30 cellular contexts compared by ENCODE assay signal in the genomic region with DNA sequence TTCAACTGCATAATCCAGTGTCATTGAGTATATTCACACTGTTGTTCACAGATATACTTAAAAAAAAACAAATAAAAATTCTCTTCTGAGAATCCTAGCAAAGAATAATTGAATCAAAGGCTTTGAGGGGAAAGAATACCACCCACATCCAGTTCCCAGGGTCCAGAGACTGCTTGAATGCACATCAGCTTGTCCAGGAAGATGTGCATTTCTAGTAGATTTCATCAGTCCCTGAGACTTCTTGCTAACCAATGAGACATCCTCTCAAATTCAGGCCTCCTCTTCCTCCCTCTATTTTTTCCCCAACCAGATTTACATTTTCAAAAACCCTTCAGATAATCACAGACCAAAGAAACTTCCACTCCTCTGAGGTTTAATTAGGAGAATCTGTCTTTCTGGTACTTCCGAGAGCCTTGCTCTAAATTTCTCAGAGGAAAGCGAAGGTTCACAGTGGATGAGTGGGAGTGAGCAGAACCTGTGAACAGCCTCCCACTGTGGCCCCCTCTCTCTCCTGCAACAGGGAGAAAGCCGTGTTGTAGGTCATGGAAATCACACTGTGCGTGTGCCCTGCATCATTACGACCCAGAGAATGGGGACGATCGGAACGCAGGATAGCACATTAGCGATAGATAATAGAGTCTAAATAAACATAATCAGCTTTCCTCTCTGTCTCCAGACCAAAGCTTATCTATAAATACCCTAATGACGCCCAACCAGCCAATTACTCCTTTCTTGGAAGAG.
DNase-seq lines count a peak whose midpoint lies in the region; ATAC-seq and TF ChIP-seq lines count a peak whose summit lies in the region.
"Had no signal": no experiment of that assay in that cellular context is flagged by ENCODE, and none has a peak within 500 bp of the region (broad histone marks: within the 10 kb centered on the region; RNA-seq: fewer than 3 reads in every experiment).

No MANE protein-coding gene starts in this region.

- POLR2A ChIA-PET in HEK293 (lab: Yijun Ruan, JAX) = no interaction called here
- POLR2A ChIA-PET in activated CD4-positive, alpha-beta memory T cell treated with anti-CD3 and anti-CD28 coated beads for 36 hours (lab: Charles Lee) = no interaction called here

- TF ChIP-seq CTCF in HEK293 (tag by site-specific recombination; IDR thresholded peaks at IDR 0.05) (no peak), brain (conservative IDR thresholded peaks at IDR 0.05) (no peak), colonic mucosa (IDR thresholded peaks at IDR 0.05) (no peak), upper lobe of left lung (IDR thresholded peaks at IDR 0.05) (no peak)

- H3K27ac Mint-ChIP-seq in brain = peak overlapping the region; percentile 16 to 72 (median 49)
- H3K27ac Mint-ChIP-seq in activated CD4-positive, alpha-beta memory T cell treated with anti-CD3 and anti-CD28 coated beads for 36 hours = no peak overlapping the region
- H3K27ac Mint-ChIP-seq: B cell; CD8-positive, alpha-beta T cell had no signal

- H3K27me3 Mint-ChIP-seq in brain = peaks cover 42% of the 10 kb centered on the region
- peaks cover 7% of the 10 kb centered on the region for H3K27me3 Mint-ChIP-seq in activated CD4-positive, alpha-beta memory T cell treated with anti-CD3 and anti-CD28 coated beads for 36 hours

- no peak overlapping the region for H4K8ac ChIP-seq in neuronal stem cell (ENCODE audit: low read depth, low read length)

- peak overlapping the region in 4 of 5 experiments; percentile 10 to 29 (median 18) for H3K4me3 Mint-ChIP-seq in brain
- H3K4me3 Mint-ChIP-seq in activated CD4-positive, alpha-beta memory T cell treated with anti-CD3 and anti-CD28 coated beads for 36 hours = no peak overlapping the region
- H3K4me3 Mint-ChIP-seq: B cell; CD8-positive, alpha-beta T cell had no signal

- TF ChIP-seq POLR2A in upper lobe of left lung (IDR thresholded peaks at IDR 0.05) = no peak

- no peak overlapping the region for H2BK15ac ChIP-seq in neuronal stem cell (ENCODE audit: low read length)

- H3K14ac ChIP-seq in neuronal stem cell (ENCODE audit: low read length) = no peak overlapping the region

- H3K4ac ChIP-seq in neuronal stem cell (ENCODE audit: low read length) = no peak overlapping the region

- no peaks in the 10 kb centered on the region for H3K36me3 Mint-ChIP-seq in brain
- H3K36me3 Mint-ChIP-seq in activated CD4-positive, alpha-beta memory T cell treated with anti-CD3 and anti-CD28 coated beads for 36 hours = no peaks in the 10 kb centered on the region
- H3K36me3 Mint-ChIP-seq: CD8-positive, alpha-beta T cell had no signal

- TF ChIP-seq EP300 in upper lobe of left lung (IDR thresholded peaks at IDR 0.05) = no peak

- H3K27ac ChIP-seq in HEK293 (ENCODE audit: extremely low read depth, low read depth, low read length) = no peak overlapping the region
- H3K27ac ChIP-seq in neuronal stem cell (replicated peaks; ENCODE audit: low read length) = no peak overlapping the region
- no peak overlapping the region for H3K27ac ChIP-seq in colonic mucosa
- no peak overlapping the region for H3K27ac ChIP-seq in upper lobe of left lung
- H3K27ac ChIP-seq: C4-2B, SJSA1 had no signal

- DNase-seq in NCI-H69 (lab: John Stamatoyannopoulos, UW) = peak; percentile 35
- no peak for DNase-seq in neuronal stem cell (ENCODE audit: low spot score)
- no peak for DNase-seq in foreskin melanocyte
- DNase-seq in colonic mucosa = no peak
- DNase-seq in activated CD4-positive, alpha-beta memory T cell treated with anti-CD3 and anti-CD28 coated beads for 36 hours = no peak
- no peak for DNase-seq in upper lobe of left lung
- DNase-seq: Caco-2; CD8-positive, alpha-beta T cell; DMS79; EL; GDM1; GOT3; HCEC 1CT; KBM-7; MG63; NCI-H1105 treated with DMSO at 0.1 percent for 48 hours; NCI-H1694; NCI-H2029 treated with DMSO at 0.1 percent for 48 hours; NCI-H446 treated with DMSO at 0.1 percent for 48 hours; NCI-H526; NK-92 treated with Interleukin-12 subunit alpha and Interleukin-12 subunit beta, amount 100 ng/mL, for 24 hours; Right ventricle myocardium superior; RPMI8226 had no signal

- no peak overlapping the region for H2BK12ac ChIP-seq in neuronal stem cell (ENCODE audit: low read length)

- peaks cover 42% of the 10 kb centered on the region for H3K4me1 Mint-ChIP-seq in brain
- H3K4me1 Mint-ChIP-seq in activated CD4-positive, alpha-beta memory T cell treated with anti-CD3 and anti-CD28 coated beads for 36 hours (ENCODE audit: low read depth) = no peaks in the 10 kb centered on the region
- H3K4me1 Mint-ChIP-seq: B cell had no signal

- H3K18ac ChIP-seq in neuronal stem cell (ENCODE audit: low read length) = peak overlapping the region; percentile 84

- H2AK5ac ChIP-seq in neuronal stem cell (ENCODE audit: low read depth, low read length) = no peak overlapping the region

- H2BK120ac ChIP-seq in neuronal stem cell (ENCODE audit: low read depth, low read length) = no peak overlapping the region

- no peaks in the 10 kb centered on the region for H3K79me1 ChIP-seq in neuronal stem cell (ENCODE audit: low read depth, low read length)

- no peaks in the 10 kb centered on the region for H3K4me1 ChIP-seq in HEK293 (ENCODE audit: control insufficient read depth, insufficient read depth, low read length)
- H3K4me1 ChIP-seq in neuronal stem cell (ENCODE audit: control insufficient read depth in 2 of 2, insufficient read depth in 1 of 2, low read depth in 1 of 2, low read length in 2 of 2) = peaks cover 0 to 2% of the 10 kb centered on the region in 2 donors
- no peaks in the 10 kb centered on the region for H3K4me1 ChIP-seq in colonic mucosa
- no peaks in the 10 kb centered on the region for H3K4me1 ChIP-seq in upper lobe of left lung
- H3K4me1 ChIP-seq: Caco-2, SJSA1 had no signal

- H3K9me3 ChIP-seq in HEK293 (ENCODE audit: control insufficient read depth, insufficient read depth, low read depth, low read length) = no peaks in the 10 kb centered on the region
- no peaks in the 10 kb centered on the region for H3K9me3 ChIP-seq in neuronal stem cell (replicated peaks in 1 of 2; ENCODE audit: control insufficient read depth in 2 of 2, insufficient read depth in 1 of 2, low read depth in 1 of 2, low read length in 2 of 2)
- no peaks in the 10 kb centered on the region for H3K9me3 ChIP-seq in colonic mucosa
- no peaks in the 10 kb centered on the region for H3K9me3 ChIP-seq in upper lobe of left lung
- H3K9me3 ChIP-seq: Caco-2, MG63, SJSA1 had no signal

- ATAC-seq in upper lobe of left lung (ENCODE audit: low FRiP score in 2 of 2) = no peak
- ATAC-seq: CD8-positive, alpha-beta T cell; GM12878; HepG2 had no signal

- H3K36me3 ChIP-seq in HEK293 (ENCODE audit: control insufficient read depth in 2 of 2, insufficient read depth in 1 of 2, low read length in 2 of 2) (no peaks in the 10 kb centered on the region), neuronal stem cell (replicated peaks in 1 of 2; ENCODE audit: control insufficient read depth in 2 of 2, insufficient read depth in 2 of 2, low read length in 2 of 2) (no peaks in the 10 kb centered on the region), colonic mucosa (no peaks in the 10 kb centered on the region), upper lobe of left lung (no peaks in the 10 kb centered on the region)
- H3K36me3 ChIP-seq: MG63, SJSA1 had no signal

- peaks cover 0 to 24% (median 2%) of the 10 kb centered on the region in 5 experiments for H3K9me3 Mint-ChIP-seq in brain
- no peaks in the 10 kb centered on the region for H3K9me3 Mint-ChIP-seq in activated CD4-positive, alpha-beta memory T cell treated with anti-CD3 and anti-CD28 coated beads for 36 hours
- H3K9me3 Mint-ChIP-seq: CD8-positive, alpha-beta T cell had no signal

- H3K4me3 ChIP-seq in HEK293 (ENCODE audit: low read depth, low read length) = no peak overlapping the region
- no peak overlapping the region for H3K4me3 ChIP-seq in neuronal stem cell (ENCODE audit: low read length in 2 of 2)
- no peak overlapping the region for H3K4me3 ChIP-seq in colonic mucosa
- H3K4me3 ChIP-seq in upper lobe of left lung = no peak overlapping the region
- H3K4me3 ChIP-seq: GM12878, MG63, SJSA1 had no signal

- CTCF ChIA-PET in HEK293 (lab: Yijun Ruan, JAX) = no interaction called here
- CTCF ChIA-PET in activated CD4-positive, alpha-beta memory T cell treated with anti-CD3 and anti-CD28 coated beads for 36 hours (lab: Charles Lee) = no interaction called here

- H2BK5ac ChIP-seq in neuronal stem cell (ENCODE audit: low read length) = no peak overlapping the region

- H3K27me3 ChIP-seq in neuronal stem cell (ENCODE audit: control insufficient read depth in 3 of 3, insufficient read depth in 3 of 3, low read depth in 1 of 3, low read length in 3 of 3) = no peaks in the 10 kb centered on the region
- H3K27me3 ChIP-seq in colonic mucosa = no peaks in the 10 kb centered on the region
- no peaks in the 10 kb centered on the region for H3K27me3 ChIP-seq in upper lobe of left lung
- H3K27me3 ChIP-seq: MG63, SJSA1 had no signal

- H4K91ac ChIP-seq in neuronal stem cell (ENCODE audit: low read depth, low read length, poor library complexity) = no peak overlapping the region

- H3K9ac ChIP-seq in neuronal stem cell (ENCODE audit: low read depth, low read length, poor library complexity) (no peak overlapping the region), colonic mucosa (ENCODE audit: low read depth in 2 of 2, low read length in 2 of 2) (no peak overlapping the region)

- H3K23ac ChIP-seq in neuronal stem cell (ENCODE audit: low read depth, low read length, poor library complexity) = no peak overlapping the region

- WGBS in neuronal stem cell (ENCODE audit: extremely low coverage in 2 of 2, insufficient read length in 2 of 2, insufficient replicate concordance in 1 of 2), 2 donors = no CpG with 5 or more reads among the region's 10 CpGs
- 73 to 87% methylated on average over 10 of the region's 10 CpGs for WGBS in upper lobe of left lung, 2 donors

- peak overlapping the region; percentile 35 for H2AFZ ChIP-seq in neuronal stem cell (ENCODE audit: low read length)

- intact Hi-C loops in colonic mucosa (cut with DNase I) = no loop called here
- intact Hi-C loops in activated CD4-positive, alpha-beta memory T cell treated with anti-CD3 and anti-CD28 coated beads for 36 hours (cut with micrococcal nuclease) = no loop called here

- H3K4me2 ChIP-seq in neuronal stem cell (ENCODE audit: insufficient read depth, low read length, poor library complexity, severe bottlenecking) = no peak overlapping the region

TF ChIP-seq in HEK293, 187 proteins besides CTCF, POLR2A, EP300 and RAD21:
- TF ChIP-seq SCRT2 (tag by site-specific recombination; IDR thresholded peaks at IDR 0.05) (no peak), ZNF521 (tag by site-specific recombination; IDR thresholded peaks at IDR 0.05) (no peak), ZNF776 (tag by site-specific recombination; IDR thresholded peaks at IDR 0.05; ENCODE audit: borderline replicate concordance) (no peak), ZNF140 (tag by site-specific recombination; IDR thresholded peaks at IDR 0.05) (no peak), ZBTB20 (tag by site-specific recombination; IDR thresholded peaks at IDR 0.05) (peak; percentile 59), KLF9 (tag by site-specific recombination; IDR thresholded peaks at IDR 0.05; ENCODE audit: low read depth) (no peak), ZFHX2 (tag by site-specific recombination; conservative IDR thresholded peaks at IDR 0.05) (peak; percentile 37), ZNF843 (tag by site-specific recombination; IDR thresholded peaks at IDR 0.05) (no peak)
